In the genomic region with DNA sequence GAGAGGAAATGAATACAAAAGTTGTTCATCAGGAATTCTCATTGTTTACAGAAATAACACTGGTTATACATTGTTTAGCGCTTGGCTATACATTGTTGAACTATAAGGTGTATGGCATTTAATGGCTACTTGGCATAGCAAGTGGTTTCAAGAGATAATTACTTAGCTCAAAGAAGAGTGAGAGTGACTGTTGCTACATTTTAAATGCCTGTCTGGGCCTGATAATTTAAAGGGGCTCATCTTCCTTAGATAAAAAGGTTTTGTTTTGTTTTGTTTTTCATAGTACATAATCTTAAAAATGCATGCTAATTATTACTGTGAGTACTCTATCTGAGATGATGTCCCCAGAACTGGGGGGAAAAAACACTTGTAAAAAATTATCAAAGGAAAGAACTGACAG, we compare ENCODE assay signal across 1 cellular context.
TF ChIP-seq lines count a peak whose summit lies in the region.

No MANE protein-coding gene starts in this region.

TF ChIP-seq in endothelial cell of umbilical vein, 7 proteins besides CTCF, POLR2A, EP300 and RAD21:
- TF ChIP-seq MYC (IDR thresholded peaks at IDR 0.05; ENCODE audit: low read depth, low read length) (no peak), GATA2 (IDR thresholded peaks at IDR 0.05; ENCODE audit: insufficient read depth, insufficient read length, low read depth, low read length) (no peak), JUN (IDR thresholded peaks at IDR 0.05; ENCODE audit: borderline replicate concordance, insufficient read depth, insufficient read length, low read depth) (no peak), FOS (IDR thresholded peaks at IDR 0.05; ENCODE audit: borderline replicate concordance, insufficient read depth, low read length) (no peak), POLR2AphosphoS5 (IDR thresholded peaks at IDR 0.05; ENCODE audit: insufficient read depth, low read depth, low read length) (no peak), EZH2 (IDR thresholded peaks at IDR 0.05; ENCODE audit: borderline replicate concordance, low read depth, low read length, severe bottlenecking) (no peak)
- TF ChIP-seq, protein P1, sequence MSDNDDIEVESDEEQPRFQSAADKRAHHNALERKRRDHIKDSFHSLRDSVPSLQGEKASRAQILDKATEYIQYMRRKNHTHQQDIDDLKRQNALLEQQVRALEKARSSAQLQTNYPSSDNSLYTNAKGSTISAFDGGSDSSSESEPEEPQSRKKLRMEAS (IDR thresholded peaks at IDR 0.05; ENCODE audit: insufficient read depth, insufficient read length) = no peak
